34 cellular contexts compared by ENCODE assay signal in the genomic region with DNA sequence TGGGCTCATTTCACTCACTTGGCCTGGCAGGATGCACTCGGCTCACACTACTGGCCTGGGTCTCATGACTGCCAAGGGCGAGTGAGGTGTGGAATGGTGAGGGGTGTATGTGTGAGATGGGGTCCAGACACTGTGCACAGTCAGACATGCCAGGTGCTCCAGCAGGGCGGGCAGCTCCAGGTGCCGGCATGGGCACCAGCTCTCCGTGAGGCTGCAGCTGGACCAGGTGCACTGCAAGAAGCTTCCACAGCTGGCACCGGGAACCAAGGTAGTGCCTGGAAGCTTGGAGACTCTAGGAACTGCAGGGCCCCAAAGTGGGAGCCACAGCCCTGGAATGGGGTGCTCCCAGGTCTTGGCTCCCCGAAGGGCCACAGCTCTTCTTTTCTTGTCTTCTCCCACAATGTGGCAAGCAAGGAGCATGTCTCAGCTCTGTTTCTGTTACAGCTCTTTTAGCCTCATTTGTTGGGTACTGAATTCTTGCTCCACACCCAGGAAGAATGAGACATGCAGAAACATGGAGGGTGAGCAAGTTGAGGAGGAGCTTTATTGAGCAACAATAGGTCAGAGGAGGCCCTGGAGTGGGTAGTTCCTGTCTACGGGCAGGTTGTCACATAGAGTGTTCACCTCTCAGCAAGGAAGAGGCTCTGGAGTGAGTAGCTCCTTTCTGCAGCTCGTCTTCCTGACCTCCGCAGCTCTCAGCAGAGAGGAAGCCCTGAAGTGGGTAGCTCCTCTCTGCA.
"Had no signal": no experiment of that assay in that cellular context is flagged by ENCODE, and none has a peak within 500 bp of the region (broad histone marks: within the 10 kb centered on the region; RNA-seq: fewer than 3 reads in every experiment).

No MANE protein-coding gene starts in this region.

- H3K4me3 ChIP-seq: cardiac muscle cell, K562 had no signal

- DNase-seq: activated CD4-positive, alpha-beta memory T cell treated with anti-CD3 and anti-CD28 coated beads, Interleukin-2, amount 10 ng/mL, durations not matched to agents 7 days and 5 days; activated CD4-positive, alpha-beta T cell treated with anti-CD3 and anti-CD28 coated beads for 1 hour; activated CD4-positive, alpha-beta T cell treated with anti-CD3 and anti-CD28 coated beads for 48 hours; activated CD4-positive, CD25-positive, alpha-beta regulatory T cell; activated CD8-positive, alpha-beta memory T cell treated with anti-CD3 and anti-CD28 coated beads for 24 hours; activated CD8-positive, alpha-beta memory T cell treated with anti-CD3 and anti-CD28 coated beads, Interleukin-2, amount 10 ng/mL, durations not matched to agents 7 days and 5 days; activated CD8-positive, alpha-beta memory T cell treated with anti-CD3 and anti-CD28 coated beads, Interleukin-2, amount 50 U/mL, for 48 hours; activated effector memory CD4-positive, alpha-beta T cell treated with Interleukin-2 at 50 U/mL for 16 hours; activated naive CD4-positive, alpha-beta T cell treated with anti-CD3 and anti-CD28 coated beads, Interleukin-2, amount 10 ng/mL, durations not matched to agents 7 days and 5 days; activated naive CD8-positive, alpha-beta T cell treated with anti-CD3 and anti-CD28 coated beads, Interleukin-2, amount 50 U/mL, for 24 hours; activated T-cell treated with anti-CD3 and anti-CD28 coated beads, Interleukin-2, amount 50 U/mL, for 48 hours; anterior cingulate cortex; NCI-H1105; NCI-H1417 treated with DMSO at 0.1 percent for 48 hours; NCI-H187 treated with DMSO at 0.1 percent for 48 hours; NCI-H2081; NCI-H2171 treated with DMSO at 0.1 percent for 48 hours; NCI-H2227 treated with DMSO at 0.1 percent for 48 hours; NCI-H446; NCI-H524; NCI-H69; NCI-H82; SIG-M5; T-cell; T-helper 17 cell; T-helper 9 cell; WERI-Rb-1 had no signal

- H3K27ac Mint-ChIP-seq: activated CD4-positive, alpha-beta memory T cell treated with anti-CD3 and anti-CD28 coated beads, Interleukin-2, amount 10 ng/mL, durations not matched to agents 7 days and 5 days; activated CD8-positive, alpha-beta memory T cell treated with anti-CD3 and anti-CD28 coated beads, Interleukin-2, amount 10 ng/mL, durations not matched to agents 7 days and 5 days; activated naive CD4-positive, alpha-beta T cell treated with anti-CD3 and anti-CD28 coated beads, Interleukin-2, amount 10 ng/mL, durations not matched to agents 7 days and 5 days; activated naive CD8-positive, alpha-beta T cell; activated naive CD8-positive, alpha-beta T cell treated with anti-CD3 and anti-CD28 coated beads, Interleukin-2, amount 50 U/mL, for 24 hours; brain; T-cell; T-helper 17 cell had no signal

- H3K36me3 Mint-ChIP-seq: activated CD8-positive, alpha-beta memory T cell treated with anti-CD3 and anti-CD28 coated beads, Interleukin-2, amount 10 ng/mL, durations not matched to agents 7 days and 5 days; activated naive CD4-positive, alpha-beta T cell treated with anti-CD3 and anti-CD28 coated beads, Interleukin-2, amount 10 ng/mL, durations not matched to agents 7 days and 5 days; activated naive CD8-positive, alpha-beta T cell; T-cell had no signal

- H3K4me1 Mint-ChIP-seq: activated CD4-positive, alpha-beta memory T cell treated with anti-CD3 and anti-CD28 coated beads, Interleukin-2, amount 10 ng/mL, durations not matched to agents 7 days and 5 days; activated CD8-positive, alpha-beta memory T cell treated with anti-CD3 and anti-CD28 coated beads, Interleukin-2, amount 10 ng/mL, durations not matched to agents 7 days and 5 days; activated naive CD4-positive, alpha-beta T cell treated with anti-CD3 and anti-CD28 coated beads, Interleukin-2, amount 10 ng/mL, durations not matched to agents 7 days and 5 days; activated naive CD8-positive, alpha-beta T cell treated with anti-CD3 and anti-CD28 coated beads, Interleukin-2, amount 50 U/mL, for 24 hours; brain; central memory CD8-positive, alpha-beta T cell; T-cell; T-helper 17 cell had no signal

- H3K27me3 ChIP-seq: cardiac muscle cell had no signal

- H3K27ac ChIP-seq: cardiac muscle cell, WERI-Rb-1 had no signal

- H3K36me3 ChIP-seq: cardiac muscle cell, WERI-Rb-1 had no signal

- ATAC-seq: activated CD8-positive, alpha-beta memory T cell treated with anti-CD3 and anti-CD28 coated beads, Interleukin-2, amount 10 ng/mL, durations not matched to agents 7 days and 5 days; activated naive CD8-positive, alpha-beta T cell treated with anti-CD3 and anti-CD28 coated beads, Interleukin-2, amount 50 U/mL, for 24 hours; K562; Panc1; SK-N-SH treated with all-trans-retinoic acid at 6 μM for 48 hours; T-cell; T-helper 17 cell had no signal

- H3K4me3 Mint-ChIP-seq: activated CD4-positive, alpha-beta memory T cell treated with anti-CD3 and anti-CD28 coated beads, Interleukin-2, amount 10 ng/mL, durations not matched to agents 7 days and 5 days; activated CD8-positive, alpha-beta memory T cell treated with anti-CD3 and anti-CD28 coated beads, Interleukin-2, amount 10 ng/mL, durations not matched to agents 7 days and 5 days; activated naive CD4-positive, alpha-beta T cell treated with anti-CD3 and anti-CD28 coated beads, Interleukin-2, amount 10 ng/mL, durations not matched to agents 7 days and 5 days; activated naive CD8-positive, alpha-beta T cell; activated naive CD8-positive, alpha-beta T cell treated with anti-CD3 and anti-CD28 coated beads, Interleukin-2, amount 50 U/mL, for 24 hours; brain; central memory CD8-positive, alpha-beta T cell; T-cell; T-helper 17 cell had no signal

- H3K27me3 Mint-ChIP-seq: activated CD4-positive, alpha-beta memory T cell treated with anti-CD3 and anti-CD28 coated beads, Interleukin-2, amount 10 ng/mL, durations not matched to agents 7 days and 5 days; activated CD8-positive, alpha-beta memory T cell treated with anti-CD3 and anti-CD28 coated beads, Interleukin-2, amount 10 ng/mL, durations not matched to agents 7 days and 5 days; activated naive CD4-positive, alpha-beta T cell treated with anti-CD3 and anti-CD28 coated beads, Interleukin-2, amount 10 ng/mL, durations not matched to agents 7 days and 5 days; activated naive CD8-positive, alpha-beta T cell; activated naive CD8-positive, alpha-beta T cell treated with anti-CD3 and anti-CD28 coated beads, Interleukin-2, amount 50 U/mL, for 24 hours; central memory CD8-positive, alpha-beta T cell; T-cell; T-helper 17 cell had no signal
